Comparison of ENCODE assay signal across 15 cellular contexts in genomic region chr10:71971311-71971731, GRCh38. TPM values are rescaled to one million over a fixed set of nuclear protein-coding genes. Genes with fewer than 3 reads are reported as not detected.
DNase-seq lines count a peak whose midpoint lies in the region; ATAC-seq and TF ChIP-seq lines count a peak whose summit lies in the region.
"Had no signal": no experiment of that assay in that cellular context is flagged by ENCODE, and none has a peak within 500 bp of the region (broad histone marks: within the 10 kb centered on the region; RNA-seq: fewer than 3 reads in every experiment).

No MANE protein-coding gene starts in this region.

- H3K27ac Mint-ChIP-seq in MCF 10A (ENCODE audit: low read depth, unreplicated experiment), result peak overlapping the region; percentile 78
- H3K27ac Mint-ChIP-seq: activated CD4-positive, alpha-beta memory T cell treated with anti-CD3 and anti-CD28 coated beads for 36 hours; activated T-helper 17 cell treated with anti-CD3 and anti-CD28 coated beads, Interleukin-2, amount 50 U/mL, for 72 hours had no signal

- H3K4me3 Mint-ChIP-seq in MCF 10A (ENCODE audit: unreplicated experiment), result peak overlapping the region; percentile 77
- H3K4me3 Mint-ChIP-seq: activated CD4-positive, alpha-beta memory T cell treated with anti-CD3 and anti-CD28 coated beads for 36 hours; activated T-helper 17 cell treated with anti-CD3 and anti-CD28 coated beads, Interleukin-2, amount 50 U/mL, for 72 hours; neural crest cell had no signal

- no peak for DNase-seq in MM.1S
- peak; percentile 24 for DNase-seq in MCF 10A (ENCODE audit: unreplicated experiment)
- DNase-seq in medulla oblongata (ENCODE audit: extremely low spot score), result peak; percentile 56
- peak in 3 of 49 donors; percentile 31 to 47 (median 43) for DNase-seq in substantia nigra (lab: John Stamatoyannopoulos, UW)
- no peak for DNase-seq in T-helper 2 cell
- DNase-seq in AG08395 (ENCODE audit: low spot score), result no peak
- DNase-seq: activated CD4-positive, alpha-beta memory T cell treated with anti-CD3 and anti-CD28 coated beads for 36 hours; BE2C; NCI-H2029; NCI-H82 had no signal

- peaks cover 11% of the 10 kb centered on the region for H3K36me3 Mint-ChIP-seq in MCF 10A (ENCODE audit: insufficient read depth, unreplicated experiment)
- H3K36me3 Mint-ChIP-seq: activated CD4-positive, alpha-beta memory T cell treated with anti-CD3 and anti-CD28 coated beads for 36 hours had no signal

- 0 out of 2 replicates have a peak, but pooled peaks cover 5% of the 10 kb centered on the region for H3F3A ChIP-seq in MM.1S (ENCODE audit: insufficient read depth, low read length)

- ATAC-seq in GM21515 (IDR thresholded peaks at IDR 0.05; ENCODE audit: unreplicated experiment), result no peak
- ATAC-seq in GM21423 (IDR thresholded peaks at IDR 0.05; ENCODE audit: unreplicated experiment), result no peak
- ATAC-seq: activated T-helper 17 cell treated with anti-CD3 and anti-CD28 coated beads, Interleukin-2, amount 50 U/mL, for 72 hours had no signal

- no peaks in the 10 kb centered on the region for H4K20me1 ChIP-seq in MM.1S (ENCODE audit: insufficient read depth, low read length)

- H3K9me3 ChIP-seq in MM.1S (replicated peaks; ENCODE audit: insufficient read depth, low read length), result no peaks in the 10 kb centered on the region
- H3K9me3 ChIP-seq: BE2C had no signal

- POLR2A ChIA-PET in MCF 10A (lab: Yijun Ruan, JAX), result interaction anchor here (0.8 to 2.6 kb wide), 20 partner anchors 8 to 365 kb away, joined by 3 to 24 read pairs (median 4); partner anchors contain the start of genes DDIT4 and PSAP

- H3K79me2 ChIP-seq in MM.1S (ENCODE audit: low read length), result no peaks in the 10 kb centered on the region

- H3K4me2 ChIP-seq in MM.1S (ENCODE audit: low read depth, low read length), result peak overlapping the region; percentile 74; the same call in 1 of the 2 replicates
- H3K4me2 ChIP-seq: KMS-11 had no signal

- CTCF ChIA-PET in MCF 10A (lab: Yijun Ruan, JAX), result interaction anchor here (0.6 to 8.9 kb wide), 12 partner anchors 13 to 209 kb away, joined by 3 to 61 read pairs (median 4); no protein-coding TSS in a partner anchor

- H3K36me3 ChIP-seq in MM.1S (replicated peaks; ENCODE audit: insufficient read depth, low read length), result no peaks in the 10 kb centered on the region
- H3K36me3 ChIP-seq: BE2C had no signal

- intact Hi-C loops in MCF 10A (cut with micrococcal nuclease), result no loop called here

- no peaks in the 10 kb centered on the region for H3K9me2 ChIP-seq in MM.1S (replicated peaks; ENCODE audit: insufficient read depth, low read length)

- no peak overlapping the region for H3K9ac ChIP-seq in MM.1S (ENCODE audit: low read length)
- H3K9ac ChIP-seq: KMS-11 had no signal

- no peaks in the 10 kb centered on the region for H3K27me3 Mint-ChIP-seq in MCF 10A (ENCODE audit: insufficient read depth, unreplicated experiment)

- peak overlapping the region; percentile 37; the same call in 1 of the 2 replicates for H3K4me3 ChIP-seq in MM.1S (ENCODE audit: low read length)

- H3K9me3 Mint-ChIP-seq in MCF 10A (ENCODE audit: unreplicated experiment), result no peaks in the 10 kb centered on the region
- H3K9me3 Mint-ChIP-seq: activated CD4-positive, alpha-beta memory T cell treated with anti-CD3 and anti-CD28 coated beads for 36 hours; activated T-helper 17 cell treated with anti-CD3 and anti-CD28 coated beads, Interleukin-2, amount 50 U/mL, for 72 hours; neural crest cell had no signal

- H3K27ac ChIP-seq in MM.1S (ENCODE audit: low read length) (no peak overlapping the region), substantia nigra (ENCODE audit: low read depth, low read length, poor library complexity, severe bottlenecking) (peak overlapping the region; percentile 97)
- H3K27ac ChIP-seq: KMS-11 had no signal

- H3K27me3 ChIP-seq in MM.1S (replicated peaks; ENCODE audit: insufficient read depth, low read length), result no peaks in the 10 kb centered on the region
- H3K27me3 ChIP-seq: BE2C had no signal

- no TSS peak for BruUV-seq in MCF 10A (replicated peaks; lab: Mats Ljungman, UMichigan)

- peaks cover 71% of the 10 kb centered on the region for H3K4me1 Mint-ChIP-seq in MCF 10A (ENCODE audit: insufficient read depth, unreplicated experiment)

- H3K4me1 ChIP-seq in MM.1S (ENCODE audit: low read length), result peaks cover 11% of the 10 kb centered on the region

- H2AFZ ChIP-seq in MM.1S (ENCODE audit: low read length), result peak overlapping the region; percentile 84; the same call in 1 of the 2 replicates

- TF ChIP-seq CTCF in MM.1S (IDR thresholded peaks at IDR 0.05; ENCODE audit: low read length), result no peak
- TF ChIP-seq CTCF in MCF 10A (IDR thresholded peaks at IDR 0.05; ENCODE audit: unreplicated experiment), result no peak

RNA-seq across cellular contexts. Expression of gene CHST3, which starts 7.1 kb away (rescaled TPM):
- total RNA-seq in MCF 10A (2022), result 28.7 and 29.3 TPM in 2 replicates

Comparison
In these comparisons a context has a peak if more than half of its experiments do, and no peak if none do; other contexts are left out.
1. DNase-seq: peak in MCF 10A (single experiment) and medulla oblongata (single experiment); none in MM.1S (single experiment), T-helper 2 cell (0 of 5) and AG08395 (single experiment).